Comparison of ENCODE assay signal across 28 cellular contexts in genomic region chr4:152620218-152620617, GRCh38.
"Had no signal": no experiment of that assay in that cellular context is flagged by ENCODE, and none has a peak within 500 bp of the region (broad histone marks: within the 10 kb centered on the region; RNA-seq: fewer than 3 reads in every experiment).

No MANE protein-coding gene starts in this region.

- ATAC-seq: activated naive CD4-positive, alpha-beta T cell treated with anti-CD3 and anti-CD28 coated beads, Interleukin-2, amount 50 U/mL, for 72 hours; activated T-cell treated with anti-CD3 and anti-CD28 coated beads, Interleukin-2, amount 50 U/mL, for 72 hours; gastroesophageal sphincter; WTC11 had no signal

- DNase-seq: activated CD4-positive, alpha-beta memory T cell treated with anti-CD3 and anti-CD28 coated beads, Interleukin-2, amount 10 ng/mL, durations not matched to agents 7 days and 5 days; activated CD4-positive, alpha-beta T cell treated with anti-CD3 and anti-CD28 coated beads for 1 hour; activated CD4-positive, alpha-beta T cell treated with anti-CD3 and anti-CD28 coated beads for 4 hours; activated CD4-positive, alpha-beta T cell treated with anti-CD3 and anti-CD28 coated beads, Interleukin-2, amount 10 ng/mL, durations not matched to agents 7 days and 5 days; activated CD4-positive, alpha-beta T cell treated with anti-CD3 and anti-CD28 coated beads, Interleukin-2, amount 50 U/mL, for 4 hours; activated CD8-positive, alpha-beta memory T cell treated with anti-CD3 and anti-CD28 coated beads, Interleukin-2, amount 50 U/mL, for 48 hours; activated gamma-delta T cell; activated naive CD4-positive, alpha-beta T cell; activated naive CD4-positive, alpha-beta T cell treated with anti-CD3 and anti-CD28 coated beads, Interleukin-2, amount 10 ng/mL, durations not matched to agents 7 days and 5 days; activated naive CD8-positive, alpha-beta T cell treated with anti-CD3 and anti-CD28 coated beads, Interleukin-2, amount 10 ng/mL, durations not matched to agents 7 days and 5 days; activated T-cell treated with anti-CD3 and anti-CD28 coated beads for 4 hours; activated T-cell treated with anti-CD3 and anti-CD28 coated beads, Interleukin-2, amount 50 U/mL, for 24 hours; activated T-cell treated with anti-CD3 and anti-CD28 coated beads, Interleukin-2, amount 50 U/mL, for 72 hours; central memory CD4-positive, alpha-beta T cell; cerebellar nuclear complex; colonic mucosa; effector CD8-positive, alpha-beta T cell; esophagus squamous epithelium; foreskin melanocyte; T-helper 2 cell had no signal

- H3K27ac ChIP-seq: ascending aorta, breast epithelium, cardiac muscle cell, colonic mucosa, esophagus squamous epithelium, gastroesophageal sphincter, VCaP had no signal

- H3K27me3 Mint-ChIP-seq: activated T-cell treated with anti-CD3 and anti-CD28 coated beads, Interleukin-2, amount 50 U/mL, for 24 hours had no signal

- H3K4me3 Mint-ChIP-seq: activated CD4-positive, alpha-beta memory T cell treated with anti-CD3 and anti-CD28 coated beads, Interleukin-2, amount 10 ng/mL, durations not matched to agents 7 days and 5 days; activated CD4-positive, alpha-beta T cell treated with anti-CD3 and anti-CD28 coated beads, Interleukin-2, amount 10 ng/mL, durations not matched to agents 7 days and 5 days; activated naive CD4-positive, alpha-beta T cell treated with anti-CD3 and anti-CD28 coated beads, Interleukin-2, amount 10 ng/mL, durations not matched to agents 7 days and 5 days; activated naive CD8-positive, alpha-beta T cell treated with anti-CD3 and anti-CD28 coated beads, Interleukin-2, amount 10 ng/mL, durations not matched to agents 7 days and 5 days; activated T-cell treated with anti-CD3 and anti-CD28 coated beads, Interleukin-2, amount 50 U/mL, for 24 hours; activated T-cell treated with anti-CD3 and anti-CD28 coated beads, Interleukin-2, amount 50 U/mL, for 72 hours; brain; WTC11 had no signal

- H3K27ac Mint-ChIP-seq: activated CD4-positive, alpha-beta memory T cell treated with anti-CD3 and anti-CD28 coated beads, Interleukin-2, amount 10 ng/mL, durations not matched to agents 7 days and 5 days; activated CD4-positive, alpha-beta T cell treated with anti-CD3 and anti-CD28 coated beads, Interleukin-2, amount 10 ng/mL, durations not matched to agents 7 days and 5 days; activated naive CD4-positive, alpha-beta T cell treated with anti-CD3 and anti-CD28 coated beads, Interleukin-2, amount 10 ng/mL, durations not matched to agents 7 days and 5 days; activated naive CD4-positive, alpha-beta T cell treated with anti-CD3 and anti-CD28 coated beads, Interleukin-2, amount 50 U/mL, for 72 hours; activated naive CD8-positive, alpha-beta T cell treated with anti-CD3 and anti-CD28 coated beads, Interleukin-2, amount 10 ng/mL, durations not matched to agents 7 days and 5 days; activated T-cell treated with anti-CD3 and anti-CD28 coated beads, Interleukin-2, amount 50 U/mL, for 24 hours; activated T-cell treated with anti-CD3 and anti-CD28 coated beads, Interleukin-2, amount 50 U/mL, for 72 hours; brain; WTC11 had no signal

- H3K9me3 ChIP-seq: ascending aorta, breast epithelium, colonic mucosa, esophagus squamous epithelium, gastroesophageal sphincter had no signal

- H3K36me3 ChIP-seq: ascending aorta, breast epithelium, cardiac muscle cell, colonic mucosa, esophagus squamous epithelium, gastroesophageal sphincter had no signal

- H3K4me3 ChIP-seq: ascending aorta, breast epithelium, cardiac muscle cell, colonic mucosa, esophagus squamous epithelium, gastroesophageal sphincter had no signal

- H3K4me1 Mint-ChIP-seq: activated CD4-positive, alpha-beta memory T cell treated with anti-CD3 and anti-CD28 coated beads, Interleukin-2, amount 10 ng/mL, durations not matched to agents 7 days and 5 days; activated CD4-positive, alpha-beta T cell treated with anti-CD3 and anti-CD28 coated beads, Interleukin-2, amount 10 ng/mL, durations not matched to agents 7 days and 5 days; activated naive CD4-positive, alpha-beta T cell treated with anti-CD3 and anti-CD28 coated beads, Interleukin-2, amount 10 ng/mL, durations not matched to agents 7 days and 5 days; activated naive CD8-positive, alpha-beta T cell treated with anti-CD3 and anti-CD28 coated beads, Interleukin-2, amount 10 ng/mL, durations not matched to agents 7 days and 5 days; brain; WTC11 had no signal

- H3K36me3 Mint-ChIP-seq: activated naive CD4-positive, alpha-beta T cell treated with anti-CD3 and anti-CD28 coated beads, Interleukin-2, amount 50 U/mL, for 72 hours; brain; WTC11 had no signal

- H3K27me3 ChIP-seq: ascending aorta, breast epithelium, cardiac muscle cell, colonic mucosa, esophagus squamous epithelium had no signal

- H3K4me1 ChIP-seq: ascending aorta, breast epithelium, colonic mucosa, gastroesophageal sphincter had no signal

- H3K9me3 Mint-ChIP-seq: activated CD4-positive, alpha-beta memory T cell treated with anti-CD3 and anti-CD28 coated beads, Interleukin-2, amount 10 ng/mL, durations not matched to agents 7 days and 5 days; activated CD4-positive, alpha-beta T cell treated with anti-CD3 and anti-CD28 coated beads, Interleukin-2, amount 10 ng/mL, durations not matched to agents 7 days and 5 days; activated naive CD4-positive, alpha-beta T cell treated with anti-CD3 and anti-CD28 coated beads, Interleukin-2, amount 10 ng/mL, durations not matched to agents 7 days and 5 days; activated naive CD4-positive, alpha-beta T cell treated with anti-CD3 and anti-CD28 coated beads, Interleukin-2, amount 50 U/mL, for 72 hours; activated T-cell treated with anti-CD3 and anti-CD28 coated beads, Interleukin-2, amount 50 U/mL, for 24 hours; activated T-cell treated with anti-CD3 and anti-CD28 coated beads, Interleukin-2, amount 50 U/mL, for 72 hours; brain; WTC11 had no signal
